11 cellular contexts compared by ENCODE assay signal in the genomic region with DNA sequence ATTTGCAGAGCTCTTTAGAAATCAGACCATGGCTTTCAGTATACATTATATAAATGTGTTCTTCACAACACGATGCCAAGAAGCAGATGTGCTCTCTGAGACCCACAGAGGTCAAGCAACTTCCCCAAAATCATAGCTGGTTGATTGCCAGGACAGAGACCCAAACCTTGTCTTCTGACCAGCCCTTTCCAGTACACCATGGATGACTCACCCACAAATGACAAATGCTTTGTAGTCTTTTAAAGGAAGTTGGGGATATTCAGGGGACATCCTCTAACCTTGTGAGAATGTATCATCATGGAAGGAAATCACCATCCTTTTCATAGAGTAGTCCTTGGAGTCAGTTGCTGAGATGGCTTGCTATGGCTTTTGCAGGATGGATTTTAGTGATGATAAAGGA. TPM values are rescaled to one million over a fixed set of nuclear protein-coding genes. Genes with fewer than 3 reads are reported as not detected.
DNase-seq lines count a peak whose midpoint lies in the region; ATAC-seq and TF ChIP-seq lines count a peak whose summit lies in the region.
"Had no signal": no experiment of that assay in that cellular context is flagged by ENCODE, and none has a peak within 500 bp of the region (broad histone marks: within the 10 kb centered on the region; RNA-seq: fewer than 3 reads in every experiment).

No MANE protein-coding gene starts in this region.

- DNase-seq in AG08395 (ENCODE audit: low spot score) (peak; percentile 50), LoVo (ENCODE audit: low spot score) (peak; percentile 50), dermis blood vessel endothelial cell (peak; percentile 71), mesothelial cell of epicardium (ENCODE audit: low spot score in 2 of 2, unreplicated experiment in 2 of 2) (no peak), anterior cingulate cortex (lab: John Stamatoyannopoulos, UW) (no peak), posterior cingulate gyrus (no peak)
- DNase-seq in activated naive CD8-positive, alpha-beta T cell treated with anti-CD3 and anti-CD28 coated beads for 36 hours, result no peak
- DNase-seq: CD4-positive, CD25-positive, alpha-beta regulatory T cell; effector CD8-positive, alpha-beta T cell; NCI-H1105 had no signal

- peaks cover 89% of the 10 kb centered on the region for H3K4me1 Mint-ChIP-seq in mesothelial cell of epicardium
- no peaks in the 10 kb centered on the region for H3K4me1 Mint-ChIP-seq in activated naive CD8-positive, alpha-beta T cell treated with anti-CD3 and anti-CD28 coated beads for 36 hours
- H3K4me1 Mint-ChIP-seq: CD4-positive, CD25-positive, alpha-beta regulatory T cell had no signal

- no peaks in the 10 kb centered on the region for H3K36me3 Mint-ChIP-seq in mesothelial cell of epicardium
- H3K36me3 Mint-ChIP-seq in activated naive CD8-positive, alpha-beta T cell treated with anti-CD3 and anti-CD28 coated beads for 36 hours, result no peaks in the 10 kb centered on the region
- H3K36me3 Mint-ChIP-seq: CD4-positive, CD25-positive, alpha-beta regulatory T cell had no signal

- intact Hi-C loops in posterior cingulate gyrus (cut with DNase I), result no loop called here

- no peak overlapping the region for H3K4me3 Mint-ChIP-seq in mesothelial cell of epicardium
- H3K4me3 Mint-ChIP-seq in activated naive CD8-positive, alpha-beta T cell treated with anti-CD3 and anti-CD28 coated beads for 36 hours, result no peak overlapping the region
- H3K4me3 Mint-ChIP-seq: CD4-positive, CD25-positive, alpha-beta regulatory T cell had no signal

- no peak for ATAC-seq in GM21737 (IDR thresholded peaks at IDR 0.05; ENCODE audit: unreplicated experiment)

- H3K9me3 Mint-ChIP-seq in mesothelial cell of epicardium, result no peaks in the 10 kb centered on the region
- no peaks in the 10 kb centered on the region for H3K9me3 Mint-ChIP-seq in activated naive CD8-positive, alpha-beta T cell treated with anti-CD3 and anti-CD28 coated beads for 36 hours

- TF ChIP-seq CTCF in mesothelial cell of epicardium (IDR thresholded peaks at IDR 0.05; ENCODE audit: unreplicated experiment), result no peak

- H3K27ac Mint-ChIP-seq in mesothelial cell of epicardium, result peak overlapping the region; percentile 95
- no peak overlapping the region for H3K27ac Mint-ChIP-seq in activated naive CD8-positive, alpha-beta T cell treated with anti-CD3 and anti-CD28 coated beads for 36 hours
- H3K27ac Mint-ChIP-seq: CD4-positive, CD25-positive, alpha-beta regulatory T cell had no signal

- H3K27me3 Mint-ChIP-seq in mesothelial cell of epicardium (ENCODE audit: low read depth), result no peaks in the 10 kb centered on the region
- H3K27me3 Mint-ChIP-seq in activated naive CD8-positive, alpha-beta T cell treated with anti-CD3 and anti-CD28 coated beads for 36 hours, result no peaks in the 10 kb centered on the region
- H3K27me3 Mint-ChIP-seq: CD4-positive, CD25-positive, alpha-beta regulatory T cell had no signal

RNA-seq across cellular contexts. Expression of gene ZNF462, which starts 30.1 kb away (rescaled TPM):
- total RNA-seq in dermis blood vessel endothelial cell, result 11.4 and 11.9 TPM in 2 replicates
- total RNA-seq in mesothelial cell of epicardium, result 139 to 154 TPM (median 140 TPM) in 3 replicates
- total RNA-seq in activated naive CD8-positive, alpha-beta T cell treated with anti-CD3 and anti-CD28 coated beads for 36 hours, result under 1 TPM in 1 of 2 experiments, not detected in 1; 0.23 TPM

Comparison
In these comparisons a context has a peak if more than half of its experiments do, and no peak if none do; other contexts are left out.
1. DNase-seq: peak in AG08395 (single experiment), LoVo (single experiment) and dermis blood vessel endothelial cell (single experiment); none in mesothelial cell of epicardium (0 of 2), activated naive CD8-positive, alpha-beta T cell treated with anti-CD3 and anti-CD28 coated beads for 36 hours (single experiment), anterior cingulate cortex (0 of 58) and posterior cingulate gyrus (0 of 10).
2. RNA of gene ZNF462, which starts 30.1 kb away (total RNA-seq): 139 to 154 TPM in mesothelial cell of epicardium; 11.4 to 11.9 TPM in dermis blood vessel endothelial cell and 0.23 TPM in activated naive CD8-positive, alpha-beta T cell treated with anti-CD3 and anti-CD28 coated beads for 36 hours; every median in the first group is over 10 times any median in the second.